ENCODE assay signal across 34 cellular contexts in the genomic region with DNA sequence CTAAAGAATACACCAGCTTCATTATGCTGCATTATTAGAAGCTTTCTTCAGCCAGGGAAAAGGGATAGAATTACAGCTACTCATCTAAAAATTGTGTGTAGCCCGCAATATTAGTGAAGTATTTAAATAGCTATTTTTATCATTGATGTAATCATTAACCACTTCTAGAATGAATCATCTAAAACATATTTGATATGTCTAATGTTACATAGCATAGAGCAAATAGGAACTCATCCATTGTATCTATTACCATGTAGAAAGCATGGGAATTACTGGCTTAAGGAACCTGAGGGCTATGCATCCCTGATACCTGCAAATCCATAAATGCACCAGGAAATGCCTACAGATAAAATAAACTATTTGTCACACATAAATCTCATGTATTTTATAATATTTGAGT. TPM values are rescaled to one million over a fixed set of nuclear protein-coding genes. Genes with fewer than 3 reads are reported as not detected.
"Had no signal": no experiment of that assay in that cellular context is flagged by ENCODE, and none has a peak within 500 bp of the region (broad histone marks: within the 10 kb centered on the region; RNA-seq: fewer than 3 reads in every experiment).

No MANE protein-coding gene starts in this region.

- H3K27ac ChIP-seq: adrenal gland, body of pancreas, breast epithelium, SJCRH30, SK-N-MC had no signal

- H3K27me3 ChIP-seq: adrenal gland, body of pancreas, breast epithelium, SJCRH30 had no signal

- FAIRE-seq: astrocyte had no signal

- H3K4me1 ChIP-seq: adrenal gland, body of pancreas, breast epithelium, SJCRH30 had no signal

- H3K4me3 ChIP-seq: adrenal gland, body of pancreas, breast epithelium, SJCRH30, SK-N-MC had no signal

- ATAC-seq: activated CD4-positive, alpha-beta T cell treated with anti-CD3 and anti-CD28 coated beads for 36 hours; activated CD4-positive, CD25-positive, alpha-beta regulatory T cell treated with anti-CD3 and anti-CD28 coated beads, Interleukin-2, amount 50 U/mL, for 24 hours; activated CD8-positive, alpha-beta T cell treated with anti-CD3 and anti-CD28 coated beads, Interleukin-2, amount 10 ng/mL, durations not matched to agents 7 days and 5 days; activated naive CD4-positive, alpha-beta T cell treated with anti-CD3 and anti-CD28 coated beads, Interleukin-2, amount 50 U/mL, for 72 hours; body of pancreas had no signal

- DNase-seq: activated CD4-positive, alpha-beta T cell treated with anti-CD3 and anti-CD28 coated beads for 36 hours; activated CD4-positive, alpha-beta T cell treated with anti-CD3 and anti-CD28 coated beads, Interleukin-2, amount 10 ng/mL, durations not matched to agents 7 days and 5 days; activated CD4-positive, alpha-beta T cell treated with anti-CD3 and anti-CD28 coated beads, Interleukin-2, amount 50 U/mL, for 48 hours; activated CD8-positive, alpha-beta T cell treated with anti-CD3 and anti-CD28 coated beads, Interleukin-2, amount 10 ng/mL, durations not matched to agents 7 days and 5 days; activated gamma-delta T cell treated with Interleukin-2 at 50 U/mL for 16 hours; activated naive CD4-positive, alpha-beta T cell treated with anti-CD3 and anti-CD28 coated beads for 36 hours; activated T-cell treated with anti-CD3 and anti-CD28 coated beads, Interleukin-2, amount 50 U/mL, for 24 hours; adrenal gland; body of pancreas; caudate nucleus; cerebellar nuclear complex; Karpas-422; KBM-7; NCI-H1048; NCI-H1105 treated with DMSO at 0.1 percent for 48 hours; NCI-H1436; NCI-H187; NCI-H2029 treated with DMSO at 0.1 percent for 48 hours; NCI-H2107; NCI-H226; NCI-H446 treated with DMSO at 0.1 percent for 48 hours; NCI-H524; NCI-H748 treated with DMSO at 0.1 percent for 48 hours; SHP77; SJCRH30; T1000 had no signal

- H3K9me3 ChIP-seq: adrenal gland, body of pancreas, breast epithelium, SJCRH30 had no signal

- H3K36me3 ChIP-seq: adrenal gland, breast epithelium, SJCRH30 had no signal

RNA-seq across cellular contexts. Expression of gene VGLL3, which starts 54.5 kb away (rescaled TPM):
- total RNA-seq: activated CD4-positive, alpha-beta T cell treated with anti-CD3 and anti-CD28 coated beads for 36 hours; activated CD4-positive, alpha-beta T cell treated with anti-CD3 and anti-CD28 coated beads, Interleukin-2, amount 10 ng/mL, durations not matched to agents 7 days and 5 days; activated CD8-positive, alpha-beta T cell treated with anti-CD3 and anti-CD28 coated beads, Interleukin-2, amount 10 ng/mL, durations not matched to agents 7 days and 5 days; activated naive CD4-positive, alpha-beta T cell treated with anti-CD3 and anti-CD28 coated beads for 36 hours; OCI-LY7; T-helper 1 cell treated with Interleukin-12 subunit alpha and Interleukin-12 subunit beta and Interleukin-4 antibody, amounts not matched to agents 30 ng/mL and 1 ng/mL, for 36 hours; T-helper 2 cell treated with Interferon-gamma antibody and Interleukin-4, amounts not matched to agents 100 ng/mL and 5 ng/mL, for 36 hours had no signal
